Comparison of ENCODE assay signal across 1 cellular context in genomic region chr13:44629465-44630183, GRCh38.
TF ChIP-seq lines count a peak whose summit lies in the region.

No MANE protein-coding gene starts in this region.

TF ChIP-seq in GM23338, 12 proteins besides CTCF, POLR2A, EP300 and RAD21 (continued from another document):
- TF ChIP-seq ZNF462 (CRISPR knock-in tag; IDR thresholded peaks at IDR 0.05), result no peak
TF ChIP-seq in GM23338: peak in this region for 0.
